Comparison of ENCODE assay signal across 29 cellular contexts in the genomic region with DNA sequence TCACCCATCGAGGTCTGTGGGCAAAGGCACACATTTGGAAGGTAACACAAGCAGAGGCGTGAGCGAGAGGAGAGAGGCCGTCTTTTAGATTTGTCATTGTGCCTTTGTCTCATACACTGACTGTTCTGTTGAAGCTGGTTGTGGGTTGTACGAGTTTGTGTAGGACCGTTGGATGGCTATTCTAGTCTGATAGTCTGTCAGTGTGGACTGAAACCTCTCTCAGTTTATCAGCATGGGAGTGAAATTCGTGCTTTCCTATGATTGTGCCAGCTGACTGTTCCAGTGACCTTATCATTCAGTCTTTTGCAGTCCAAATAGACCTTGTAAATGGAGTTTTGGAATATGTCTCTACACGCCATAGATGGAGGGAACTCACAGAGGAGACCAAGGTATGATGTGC.
"Had no signal": no experiment of that assay in that cellular context is flagged by ENCODE, and none has a peak within 500 bp of the region (broad histone marks: within the 10 kb centered on the region; RNA-seq: fewer than 3 reads in every experiment).

No MANE protein-coding gene starts in this region.

- H3K27me3 ChIP-seq: adrenal gland, body of pancreas, colonic mucosa, esophagus squamous epithelium, gastroesophageal sphincter had no signal

- DNase-seq: activated CD4-positive, alpha-beta memory T cell treated with anti-CD3 and anti-CD28 coated beads for 36 hours; activated CD4-positive, alpha-beta T cell treated with anti-CD3 and anti-CD28 coated beads for 36 hours; activated CD4-positive, alpha-beta T cell treated with anti-CD3 and anti-CD28 coated beads, Interleukin-2, amount 10 ng/mL, durations not matched to agents 24 days and 14 days; activated CD4-positive, CD25-positive, alpha-beta regulatory T cell; activated CD4-positive, CD25-positive, alpha-beta regulatory T cell treated with anti-CD3 and anti-CD28 coated beads, Interleukin-2, amount 50 U/mL, for 72 hours; activated CD8-positive, alpha-beta memory T cell treated with anti-CD3 and anti-CD28 coated beads, Interleukin-2, amount 10 ng/mL, durations not matched to agents 7 days and 5 days; activated CD8-positive, alpha-beta memory T cell treated with anti-CD3 and anti-CD28 coated beads, Interleukin-2, amount 50 U/mL, for 4 hours; activated CD8-positive, alpha-beta T cell treated with anti-CD3 and anti-CD28 coated beads, Interleukin-2, amount 10 ng/mL, durations not matched to agents 7 days and 5 days; activated effector memory CD4-positive, alpha-beta T cell treated with anti-CD3 and anti-CD28 coated beads, Interleukin-2, amount 50 U/mL, for 16 hours; activated naive CD4-positive, alpha-beta T cell treated with anti-CD3 and anti-CD28 coated beads for 36 hours; activated naive CD8-positive, alpha-beta T cell treated with anti-CD3 and anti-CD28 coated beads for 36 hours; activated naive CD8-positive, alpha-beta T cell treated with anti-CD3 and anti-CD28 coated beads, Interleukin-2, amount 50 U/mL, for 24 hours; activated T-cell treated with anti-CD3 and anti-CD28 coated beads, Interleukin-2, amount 50 U/mL, for 1 hour; activated T-cell treated with anti-CD3 and anti-CD28 coated beads, Interleukin-2, amount 50 U/mL, for 48 hours; adrenal gland; amygdala; aorta; body of pancreas; central memory CD4-positive, alpha-beta T cell; colonic mucosa; effector CD8-positive, alpha-beta T cell; esophagus squamous epithelium; foreskin melanocyte; T-helper 2 cell had no signal

- H3K36me3 Mint-ChIP-seq: activated CD4-positive, alpha-beta memory T cell treated with anti-CD3 and anti-CD28 coated beads for 36 hours; activated naive CD8-positive, alpha-beta T cell treated with anti-CD3 and anti-CD28 coated beads for 36 hours had no signal

- H3K27ac Mint-ChIP-seq: activated CD4-positive, alpha-beta memory T cell treated with anti-CD3 and anti-CD28 coated beads for 36 hours; activated CD4-positive, alpha-beta T cell treated with anti-CD3 and anti-CD28 coated beads for 36 hours; activated CD4-positive, alpha-beta T cell treated with anti-CD3 and anti-CD28 coated beads, Interleukin-2, amount 10 ng/mL, durations not matched to agents 24 days and 14 days; activated CD8-positive, alpha-beta memory T cell treated with anti-CD3 and anti-CD28 coated beads, Interleukin-2, amount 10 ng/mL, durations not matched to agents 7 days and 5 days; activated CD8-positive, alpha-beta T cell treated with anti-CD3 and anti-CD28 coated beads, Interleukin-2, amount 10 ng/mL, durations not matched to agents 7 days and 5 days; activated naive CD4-positive, alpha-beta T cell treated with anti-CD3 and anti-CD28 coated beads for 36 hours; activated naive CD4-positive, alpha-beta T cell treated with anti-CD3 and anti-CD28 coated beads, Interleukin-2, amount 50 U/mL, for 24 hours; activated naive CD8-positive, alpha-beta T cell treated with anti-CD3 and anti-CD28 coated beads for 36 hours; activated naive CD8-positive, alpha-beta T cell treated with anti-CD3 and anti-CD28 coated beads, Interleukin-2, amount 50 U/mL, for 24 hours; activated T-helper 1 cell treated with anti-CD3 and anti-CD28 coated beads, Interleukin-12 subunit alpha, Interleukin-12 subunit beta, Interleukin-2, Interleukin-4 antibody, amounts not matched to agents 30 ng/mL and 10 ng/mL and 1 ng/mL, durations not matched to agents 14 hours and 24 hours and 36 hours; activated T-helper 2 cell treated with anti-CD3 and anti-CD28 coated beads, Interferon-gamma antibody, Interleukin-2, Interleukin-4, amounts not matched to agents 10 μg/mL and 5 μg/mL and 100 μg/mL, durations not matched to agents 14 hours and 24 hours and 36 hours had no signal

- H3K36me3 ChIP-seq: adrenal gland, colonic mucosa, esophagus squamous epithelium, gastroesophageal sphincter had no signal

- H3K27ac ChIP-seq: adrenal gland, body of pancreas, colonic mucosa, epithelial cell of prostate, esophagus squamous epithelium, gastroesophageal sphincter had no signal

- H3K9me3 Mint-ChIP-seq: activated CD4-positive, alpha-beta memory T cell treated with anti-CD3 and anti-CD28 coated beads for 36 hours; activated naive CD4-positive, alpha-beta T cell treated with anti-CD3 and anti-CD28 coated beads for 36 hours; activated naive CD4-positive, alpha-beta T cell treated with anti-CD3 and anti-CD28 coated beads, Interleukin-2, amount 50 U/mL, for 24 hours; activated naive CD8-positive, alpha-beta T cell treated with anti-CD3 and anti-CD28 coated beads for 36 hours; activated naive CD8-positive, alpha-beta T cell treated with anti-CD3 and anti-CD28 coated beads, Interleukin-2, amount 50 U/mL, for 24 hours; activated T-helper 1 cell treated with anti-CD3 and anti-CD28 coated beads, Interleukin-12 subunit alpha, Interleukin-12 subunit beta, Interleukin-2, Interleukin-4 antibody, amounts not matched to agents 30 ng/mL and 10 ng/mL and 1 ng/mL, durations not matched to agents 14 hours and 24 hours and 36 hours; activated T-helper 2 cell treated with anti-CD3 and anti-CD28 coated beads, Interferon-gamma antibody, Interleukin-2, Interleukin-4, amounts not matched to agents 10 μg/mL and 5 μg/mL and 100 μg/mL, durations not matched to agents 14 hours and 24 hours and 36 hours had no signal

- H3K4me1 ChIP-seq: body of pancreas, colonic mucosa, esophagus squamous epithelium had no signal

- H3K4me3 Mint-ChIP-seq: activated CD4-positive, alpha-beta memory T cell treated with anti-CD3 and anti-CD28 coated beads for 36 hours; activated CD4-positive, alpha-beta T cell treated with anti-CD3 and anti-CD28 coated beads for 36 hours; activated CD4-positive, alpha-beta T cell treated with anti-CD3 and anti-CD28 coated beads, Interleukin-2, amount 10 ng/mL, durations not matched to agents 24 days and 14 days; activated CD8-positive, alpha-beta memory T cell treated with anti-CD3 and anti-CD28 coated beads, Interleukin-2, amount 10 ng/mL, durations not matched to agents 7 days and 5 days; activated CD8-positive, alpha-beta T cell treated with anti-CD3 and anti-CD28 coated beads, Interleukin-2, amount 10 ng/mL, durations not matched to agents 7 days and 5 days; activated naive CD4-positive, alpha-beta T cell treated with anti-CD3 and anti-CD28 coated beads for 36 hours; activated naive CD4-positive, alpha-beta T cell treated with anti-CD3 and anti-CD28 coated beads, Interleukin-2, amount 50 U/mL, for 24 hours; activated naive CD8-positive, alpha-beta T cell treated with anti-CD3 and anti-CD28 coated beads for 36 hours; activated naive CD8-positive, alpha-beta T cell treated with anti-CD3 and anti-CD28 coated beads, Interleukin-2, amount 50 U/mL, for 24 hours; activated T-helper 1 cell treated with anti-CD3 and anti-CD28 coated beads, Interleukin-12 subunit alpha, Interleukin-12 subunit beta, Interleukin-2, Interleukin-4 antibody, amounts not matched to agents 30 ng/mL and 10 ng/mL and 1 ng/mL, durations not matched to agents 14 hours and 24 hours and 36 hours had no signal

- ATAC-seq: activated CD4-positive, alpha-beta T cell treated with anti-CD3 and anti-CD28 coated beads for 36 hours; activated CD8-positive, alpha-beta memory T cell treated with anti-CD3 and anti-CD28 coated beads, Interleukin-2, amount 10 ng/mL, durations not matched to agents 7 days and 5 days; activated CD8-positive, alpha-beta T cell treated with anti-CD3 and anti-CD28 coated beads, Interleukin-2, amount 10 ng/mL, durations not matched to agents 7 days and 5 days; activated naive CD8-positive, alpha-beta T cell treated with anti-CD3 and anti-CD28 coated beads, Interleukin-2, amount 50 U/mL, for 24 hours; body of pancreas; gastroesophageal sphincter had no signal

- H3K4me1 Mint-ChIP-seq: activated CD8-positive, alpha-beta memory T cell treated with anti-CD3 and anti-CD28 coated beads, Interleukin-2, amount 10 ng/mL, durations not matched to agents 7 days and 5 days; activated naive CD4-positive, alpha-beta T cell treated with anti-CD3 and anti-CD28 coated beads, Interleukin-2, amount 50 U/mL, for 24 hours had no signal

- H3K4me3 ChIP-seq: adrenal gland, body of pancreas, colonic mucosa, esophagus squamous epithelium, gastroesophageal sphincter had no signal

- H3K9me3 ChIP-seq: adrenal gland, body of pancreas, colonic mucosa, esophagus squamous epithelium, gastroesophageal sphincter had no signal

- H3K27me3 Mint-ChIP-seq: activated CD4-positive, alpha-beta memory T cell treated with anti-CD3 and anti-CD28 coated beads for 36 hours; activated CD4-positive, alpha-beta T cell treated with anti-CD3 and anti-CD28 coated beads for 36 hours; activated CD4-positive, alpha-beta T cell treated with anti-CD3 and anti-CD28 coated beads, Interleukin-2, amount 10 ng/mL, durations not matched to agents 24 days and 14 days; activated naive CD4-positive, alpha-beta T cell treated with anti-CD3 and anti-CD28 coated beads, Interleukin-2, amount 50 U/mL, for 24 hours; activated naive CD8-positive, alpha-beta T cell treated with anti-CD3 and anti-CD28 coated beads for 36 hours; activated naive CD8-positive, alpha-beta T cell treated with anti-CD3 and anti-CD28 coated beads, Interleukin-2, amount 50 U/mL, for 24 hours had no signal
